ENCODE assay signal across 20 cellular contexts in genomic region chr17:79315282-79316106, GRCh38.
"Had no signal": no experiment of that assay in that cellular context is flagged by ENCODE, and none has a peak within 500 bp of the region (broad histone marks: within the 10 kb centered on the region; RNA-seq: fewer than 3 reads in every experiment).

No MANE protein-coding gene starts in this region.

- H3K4me3 ChIP-seq: dorsolateral prefrontal cortex, heart right ventricle, lung, stomach had no signal

- H3K36me3 Mint-ChIP-seq: naive B cell, type B pancreatic cell had no signal

- H3K27ac Mint-ChIP-seq: naive B cell, nephron, type B pancreatic cell had no signal

- H3K27ac ChIP-seq: dorsolateral prefrontal cortex, heart right ventricle, neutrophil, stomach had no signal

- H3K4me1 ChIP-seq: heart right ventricle, stomach had no signal

- H3K4me3 Mint-ChIP-seq: naive B cell, nephron, type B pancreatic cell had no signal

- H3K9me3 ChIP-seq: heart right ventricle, neutrophil, stomach had no signal

- H3K4me1 Mint-ChIP-seq: nephron had no signal

- DNase-seq: cortex of kidney; dorsolateral prefrontal cortex; effector CD8-positive, alpha-beta T cell; heart right ventricle; kidney; left cardiac atrium; left ventricle myocardium superior; mesenchymal stem cell; naive B cell; posterior cingulate gyrus; right cardiac atrium; small intestine; stimulated activated CD4-positive, alpha-beta T cell treated with anti-CD3 and anti-CD28 coated beads, Interleukin-12 subunit alpha, Interleukin-12 subunit beta, amount 100 ng/mL, for 4 hours; stimulated activated naive CD4-positive, alpha-beta T cell; stomach had no signal

- H3K9me3 Mint-ChIP-seq: naive B cell, nephron, type B pancreatic cell had no signal

- H3K36me3 ChIP-seq: heart right ventricle, neutrophil, stomach had no signal

- ATAC-seq: esophagus mucosa, left cardiac atrium, left ventricle myocardium superior, right cardiac atrium had no signal
